Comparison of ENCODE assay signal across 8 cellular contexts in the genomic region with DNA sequence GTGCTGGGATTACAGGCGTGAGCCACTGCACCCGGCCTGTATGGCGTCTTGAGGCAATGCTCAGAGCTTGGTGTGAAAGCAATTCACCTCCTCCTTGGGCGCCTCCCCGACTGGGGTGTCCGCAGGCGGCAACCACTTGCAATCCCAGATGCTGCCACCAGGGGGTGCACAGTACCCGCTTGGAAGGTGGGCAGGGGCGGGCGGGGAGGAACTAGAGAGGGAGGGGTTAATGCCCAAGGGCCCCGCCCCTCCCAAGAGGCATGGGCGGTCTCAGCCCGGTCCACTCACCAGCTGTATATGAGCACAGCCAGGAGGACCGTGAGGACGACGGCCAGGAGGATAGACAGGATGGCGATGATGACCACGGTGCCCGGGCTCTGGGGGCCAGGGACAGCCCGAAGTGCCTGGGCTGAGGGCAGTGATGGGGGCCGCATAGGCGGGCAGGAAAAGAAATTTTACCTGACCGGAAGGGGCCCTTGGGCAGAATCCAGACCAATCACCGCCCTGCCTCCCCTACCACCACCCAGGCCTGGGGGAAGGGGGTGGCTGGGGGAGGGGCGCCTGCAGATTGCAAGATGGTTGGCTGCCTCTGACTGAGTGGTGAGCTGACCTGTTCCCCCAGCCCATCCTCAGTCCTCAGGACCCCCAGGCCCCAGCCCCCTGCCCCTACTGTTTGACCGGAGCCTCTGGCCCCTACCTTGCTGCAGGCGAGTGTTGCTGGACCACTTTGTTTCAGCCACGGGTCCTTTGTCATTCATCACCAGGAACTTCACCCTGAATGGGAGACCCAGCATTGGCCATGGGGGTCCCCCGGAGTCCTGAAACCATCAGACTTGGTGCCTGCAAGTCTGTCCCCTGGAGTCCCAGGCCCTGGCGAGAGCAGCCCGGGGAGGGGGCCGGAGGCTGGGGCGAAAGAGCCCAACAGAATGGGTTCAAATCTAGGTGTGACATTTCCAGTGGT. TPM values are rescaled to one million over a fixed set of nuclear protein-coding genes. Genes with fewer than 3 reads are reported as not detected.
DNase-seq lines count a peak whose midpoint lies in the region; ATAC-seq and TF ChIP-seq lines count a peak whose summit lies in the region.
"Not testable (repeated sequence)": the region's sequence is repeated elsewhere in the genome, so short reads cannot be mapped to it uniquely, and the experiment has no call there.

No MANE protein-coding gene starts in this region.

- in situ Hi-C loops in Caki2 (cut with HindIII; ENCODE audit: low pct_unique_long_range_greater_than_20kb, low sequenced_read_pairs): not testable (repeated sequence)

- H4K20me1 ChIP-seq in fibroblast of lung (ENCODE audit: control insufficient read depth, extremely low read depth, insufficient read depth, low read length): not testable (repeated sequence)

- peak; percentile 66 for ATAC-seq in GM21515 (IDR thresholded peaks at IDR 0.05; ENCODE audit: unreplicated experiment)

- H3K9ac ChIP-seq in fibroblast of lung (ENCODE audit: insufficient read depth, low read length): not testable (repeated sequence)

- not testable (repeated sequence) for H3K79me2 ChIP-seq in fibroblast of lung (ENCODE audit: control insufficient read depth, insufficient read depth, low read length)

- H3K4me2 ChIP-seq in fibroblast of lung (ENCODE audit: extremely low read depth, insufficient read depth, low read length): not testable (repeated sequence)

- not testable (repeated sequence) for H3K4me3 ChIP-seq in SJSA1; fibroblast of lung (replicated peaks in 1 of 4; ENCODE audit: control extremely low read depth in 1 of 4, insufficient read depth in 1 of 4, low read depth in 3 of 4, low read length in 4 of 4)

- H3K27me3 ChIP-seq in SJSA1 (replicated peaks); fibroblast of lung (ENCODE audit: control insufficient read depth, insufficient read depth, low read length): not testable (repeated sequence)

- not testable (repeated sequence) for H3K27ac ChIP-seq in SJSA1; fibroblast of lung (ENCODE audit: insufficient read depth, low read length)

- not testable (repeated sequence) for H3K4me1 ChIP-seq in SJSA1 (replicated peaks); fibroblast of lung (ENCODE audit: control insufficient read depth, extremely low read depth, insufficient read depth, low read length)

- DNase-seq in Caki2 (ENCODE audit: low read depth) (peak; percentile 75), HS-5 (ENCODE audit: low read depth) (peak; percentile 47), SJSA1 (ENCODE audit: low read depth in 1 of 2, low spot score in 2 of 2) (peak; percentile 55 to 61), fibroblast of lung (ENCODE audit: low read depth in 2 of 2) (peak; percentile 51 to 59), myocyte (ENCODE audit: low read depth) (peak; percentile 61)
- peak; percentile 77 for DNase-seq in activated T-helper 9 cell treated with anti-CD3 and anti-CD28 coated beads, Interleukin-2, amount 50 U/mL, for 16 hours (ENCODE audit: low read depth)
- DNase-seq in stimulated activated CD8-positive, alpha-beta memory T cell treated with anti-CD3 and anti-CD28 coated beads, Interleukin-15, amount 100 ng/mL, for 48 hours (ENCODE audit: low read depth in 2 of 2): peak; percentile 68 to 77

- H2AFZ ChIP-seq in fibroblast of lung (ENCODE audit: low read length): not testable (repeated sequence)

- TF ChIP-seq CTCF in fibroblast of lung (conservative IDR thresholded peaks at IDR 0.05 in 1 of 2, IDR thresholded peaks at IDR 0.05 in 1 of 2; ENCODE audit: low read depth in 1 of 2, low read length in 2 of 2): peak; percentile 28 to 40

- H3K36me3 ChIP-seq in SJSA1; fibroblast of lung (ENCODE audit: control insufficient read depth, insufficient read depth, low read length): not testable (repeated sequence)

- not testable (repeated sequence) for H3K9me3 ChIP-seq in SJSA1 (replicated peaks); fibroblast of lung (ENCODE audit: control insufficient read depth, insufficient read depth, low read depth, low read length)

RNA-seq across cellular contexts. Expression of gene SPDYE1, which starts 11.5 kb away (rescaled TPM):
- total RNA-seq in Caki2 (2014; rRNA removed; shearing (Covaris generic); ENCODE audit: low replicate concordance): not detected in 2 replicates
- not detected in 2 replicates for total RNA-seq in SJSA1 (2014; rRNA removed; shearing (Covaris generic))
- total RNA-seq in fibroblast of lung (under 0.01 TPM in 1 of 2 replicates, not detected in the other), myocyte (not detected in 2 replicates)
- polyA plus RNA-seq in fibroblast of lung: not detected in 2 replicates
- polyA plus RNA-seq in fibroblast of lung (2012): 0.05 and 0.10 TPM in 2 replicates
- not detected in 2 replicates for polyA minus RNA-seq in fibroblast of lung (ENCODE audit: low replicate concordance)
- polyA plus RNA-seq in myocyte (2012): 0.48 TPM

RNA-seq across cellular contexts. Expression of gene DBNL, which starts 58.3 kb away (rescaled TPM):
- 137 and 174 TPM in 2 replicates for total RNA-seq in Caki2 (2014; rRNA removed; shearing (Covaris generic); ENCODE audit: low replicate concordance)
- total RNA-seq in SJSA1 (2014; rRNA removed; shearing (Covaris generic)): 171 and 183 TPM in 2 replicates
- total RNA-seq in fibroblast of lung (66.8 and 88.2 TPM in 2 replicates), myocyte (112 and 153 TPM in 2 replicates)
- polyA plus RNA-seq in fibroblast of lung: 86.4 and 115 TPM in 2 replicates
- 119 and 150 TPM in 2 replicates for polyA plus RNA-seq in fibroblast of lung (2012)
- 264 and 307 TPM in 2 replicates for polyA minus RNA-seq in fibroblast of lung (ENCODE audit: low replicate concordance)
- 162 TPM for polyA plus RNA-seq in myocyte (2012)

RNA-seq across cellular contexts. Expression of gene UBE2D4, which starts 59.9 kb away (rescaled TPM):
- total RNA-seq in Caki2 (2014; rRNA removed; shearing (Covaris generic); ENCODE audit: low replicate concordance): 13.4 and 15.4 TPM in 2 replicates
- 12.1 and 13.0 TPM in 2 replicates for total RNA-seq in SJSA1 (2014; rRNA removed; shearing (Covaris generic))
- total RNA-seq in fibroblast of lung (6.4 and 10.2 TPM in 2 replicates), myocyte (63.4 and 70.0 TPM in 2 replicates)
- 20.2 and 21.3 TPM in 2 replicates for polyA plus RNA-seq in fibroblast of lung
- polyA plus RNA-seq in fibroblast of lung (2012): 13.6 and 13.9 TPM in 2 replicates
- 24.1 and 51.5 TPM in 2 replicates for polyA minus RNA-seq in fibroblast of lung (ENCODE audit: low replicate concordance)
- 49.9 TPM for polyA plus RNA-seq in myocyte (2012)
